Comparison of ENCODE assay signal across 17 cellular contexts in the genomic region with DNA sequence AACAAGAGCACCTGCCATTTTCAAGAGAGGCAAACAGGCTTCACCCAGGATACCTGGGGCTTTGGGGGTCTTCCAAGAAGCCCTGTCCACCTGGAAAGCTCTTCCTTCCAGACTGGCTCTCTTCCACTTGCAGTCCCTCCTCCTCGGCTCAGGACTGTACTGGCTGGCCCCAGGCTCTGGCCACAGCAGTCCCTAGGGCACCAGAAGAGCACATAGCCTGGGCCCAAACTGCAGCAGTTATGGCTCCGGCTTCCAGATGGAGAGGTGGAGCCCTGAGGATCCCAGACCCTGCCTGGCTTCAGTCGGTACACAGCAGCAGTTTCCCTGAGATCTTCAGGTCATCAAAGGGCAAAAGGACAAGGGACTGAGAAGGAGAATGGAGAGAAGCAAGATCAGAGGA. TPM values are rescaled to one million over a fixed set of nuclear protein-coding genes. Genes with fewer than 3 reads are reported as not detected.
A peak's percentile ranks its signal among the peaks of the same experiment; 100 is the strongest.
DNase-seq lines count a peak whose midpoint lies in the region; ATAC-seq and TF ChIP-seq lines count a peak whose summit lies in the region.
"Had no signal": no experiment of that assay in that cellular context is flagged by ENCODE, and none has a peak within 500 bp of the region (broad histone marks: within the 10 kb centered on the region; RNA-seq: fewer than 3 reads in every experiment).

No MANE protein-coding gene starts in this region.

- H2AFZ ChIP-seq in hepatocyte: no peak overlapping the region

- H3K9me3 Mint-ChIP-seq in CD14-positive monocyte (no peaks in the 10 kb centered on the region), Calu3 (ENCODE audit: low read depth, unreplicated experiment) (no peaks in the 10 kb centered on the region)
- H3K9me3 Mint-ChIP-seq in activated T-helper 17 cell treated with anti-CD3 and anti-CD28 coated beads, Interleukin-2, amount 50 U/mL, for 72 hours: no peaks in the 10 kb centered on the region
- H3K9me3 Mint-ChIP-seq in naive thymus-derived CD4-positive, alpha-beta T cell: peaks cover 0 to 6% (median 0%) of the 10 kb centered on the region in 11 donors

- H3K36me3 Mint-ChIP-seq in CD14-positive monocyte (peaks cover 61 to 74% of the 10 kb centered on the region in 2 donors), Calu3 (ENCODE audit: insufficient read depth, unreplicated experiment) (peaks cover 74% of the 10 kb centered on the region)
- peaks cover 91% of the 10 kb centered on the region for H3K36me3 Mint-ChIP-seq in activated T-helper 17 cell treated with anti-CD3 and anti-CD28 coated beads, Interleukin-2, amount 50 U/mL, for 72 hours (ENCODE audit: low read depth)
- H3K36me3 Mint-ChIP-seq in naive thymus-derived CD4-positive, alpha-beta T cell: peaks cover 0 to 41% (median 6%) of the 10 kb centered on the region in 5 donors

- no peaks in the 10 kb centered on the region for H3K9me3 ChIP-seq in naive thymus-derived CD4-positive, alpha-beta T cell (ENCODE audit: control insufficient read depth in 2 of 3, low read length in 3 of 3)
- no peaks in the 10 kb centered on the region for H3K9me3 ChIP-seq in hepatocyte (ENCODE audit: low read depth)
- H3K9me3 ChIP-seq: BE2C, esophagus squamous epithelium, heart right ventricle, vagina had no signal

- 96% methylated on average over 3 of the region's 3 CpGs for WGBS in hepatocyte (ENCODE audit: low lambda C conversion rate, missing lambda C conversion rate)

- H3K4me1 ChIP-seq in naive thymus-derived CD4-positive, alpha-beta T cell (ENCODE audit: control insufficient read depth in 2 of 2, insufficient read depth in 2 of 2, low read length in 2 of 2): peaks cover 32 to 34% of the 10 kb centered on the region in 2 donors
- H3K4me1 ChIP-seq in hepatocyte (ENCODE audit: insufficient read depth): peaks cover 21% of the 10 kb centered on the region
- H3K4me1 ChIP-seq: BE2C had no signal

- H3K27me3 Mint-ChIP-seq in CD14-positive monocyte (ENCODE audit: low read depth in 3 of 3) (peaks cover 0 to 7% (median 2%) of the 10 kb centered on the region in 3 donors), Calu3 (ENCODE audit: unreplicated experiment) (no peaks in the 10 kb centered on the region)
- H3K27me3 Mint-ChIP-seq in activated T-helper 17 cell treated with anti-CD3 and anti-CD28 coated beads, Interleukin-2, amount 50 U/mL, for 72 hours: no peaks in the 10 kb centered on the region
- no peaks in the 10 kb centered on the region for H3K27me3 Mint-ChIP-seq in naive thymus-derived CD4-positive, alpha-beta T cell

- ATAC-seq in activated T-helper 17 cell treated with anti-CD3 and anti-CD28 coated beads, Interleukin-2, amount 50 U/mL, for 72 hours (replicated peaks): no peak
- ATAC-seq in naive thymus-derived CD4-positive, alpha-beta T cell: no peak
- ATAC-seq: heart right ventricle; stimulated activated naive CD8-positive, alpha-beta T cell treated with anti-CD3 and anti-CD28 coated beads, Interleukin-15, Interleukin-2, amounts not matched to agents 100 U/mL and 50 U/mL, for 24 hours had no signal

- H3K4me3 ChIP-seq in naive thymus-derived CD4-positive, alpha-beta T cell (ENCODE audit: low read length): no peak overlapping the region
- no peak overlapping the region for H3K4me3 ChIP-seq in hepatocyte
- H3K4me3 ChIP-seq: esophagus squamous epithelium, heart right ventricle, smooth muscle cell, vagina had no signal

- CTCF ChIA-PET in Calu3 (lab: Charles Lee): no interaction called here
- CTCF ChIA-PET in naive thymus-derived CD4-positive, alpha-beta T cell (lab: Charles Lee): no interaction called here

- H3K4me1 Mint-ChIP-seq in CD14-positive monocyte (peaks cover 70% of the 10 kb centered on the region), Calu3 (ENCODE audit: low read depth, unreplicated experiment) (peaks cover 78% of the 10 kb centered on the region)
- H3K4me1 Mint-ChIP-seq in activated T-helper 17 cell treated with anti-CD3 and anti-CD28 coated beads, Interleukin-2, amount 50 U/mL, for 72 hours: peaks cover 48% of the 10 kb centered on the region
- peaks cover 37 to 67% (median 62%) of the 10 kb centered on the region in 7 donors for H3K4me1 Mint-ChIP-seq in naive thymus-derived CD4-positive, alpha-beta T cell

- TF ChIP-seq CTCF in CD14-positive monocyte (IDR thresholded peaks at IDR 0.05) (no peak), Calu3 (IDR thresholded peaks at IDR 0.05; ENCODE audit: unreplicated experiment) (no peak), hepatocyte (IDR thresholded peaks at IDR 0.05; ENCODE audit: poor library complexity) (no peak)

- BruUV-seq in Calu3 (replicated peaks; lab: Mats Ljungman, UMichigan): no TSS peak

- POLR2A ChIA-PET in naive thymus-derived CD4-positive, alpha-beta T cell (lab: Charles Lee): interaction anchor here (4.7 kb wide), 1 partner anchor 12 kb away, joined by 142 read pairs; the partner anchor contains the start of gene HSP90AB1

- H3K4me2 ChIP-seq in hepatocyte: no peak overlapping the region
- H3K4me2 ChIP-seq: smooth muscle cell had no signal

- H3K27ac ChIP-seq in naive thymus-derived CD4-positive, alpha-beta T cell (ENCODE audit: low read depth, low read length): no peak overlapping the region
- no peak overlapping the region for H3K27ac ChIP-seq in hepatocyte
- H3K27ac ChIP-seq: esophagus squamous epithelium had no signal

- H3K4me3 Mint-ChIP-seq in CD14-positive monocyte: no peak overlapping the region
- peak overlapping the region; percentile 86 for H3K4me3 Mint-ChIP-seq in Calu3 (ENCODE audit: low read depth, unreplicated experiment)
- peak overlapping the region; percentile 87 for H3K4me3 Mint-ChIP-seq in activated T-helper 17 cell treated with anti-CD3 and anti-CD28 coated beads, Interleukin-2, amount 50 U/mL, for 72 hours
- peak overlapping the region; percentile 38 to 94 (median 89) for H3K4me3 Mint-ChIP-seq in naive thymus-derived CD4-positive, alpha-beta T cell

- H3K9me2 ChIP-seq in hepatocyte (replicated peaks; ENCODE audit: insufficient read depth): no peaks in the 10 kb centered on the region

- H3K27me3 ChIP-seq in naive thymus-derived CD4-positive, alpha-beta T cell (ENCODE audit: control insufficient read depth in 2 of 2, insufficient read depth in 2 of 2, low read length in 2 of 2): no peaks in the 10 kb centered on the region
- H3K27me3 ChIP-seq in hepatocyte: no peaks in the 10 kb centered on the region
- H3K27me3 ChIP-seq: BE2C, esophagus squamous epithelium, heart right ventricle, vagina had no signal

- H3K27ac Mint-ChIP-seq in CD14-positive monocyte (peak overlapping the region; percentile 58 to 97 (median 91)), Calu3 (ENCODE audit: unreplicated experiment) (peak overlapping the region; percentile 89)
- peak overlapping the region; percentile 86 for H3K27ac Mint-ChIP-seq in activated T-helper 17 cell treated with anti-CD3 and anti-CD28 coated beads, Interleukin-2, amount 50 U/mL, for 72 hours
- peak overlapping the region in 7 of 9 donors; percentile 73 to 93 (median 88) for H3K27ac Mint-ChIP-seq in naive thymus-derived CD4-positive, alpha-beta T cell

- H4K20me1 ChIP-seq in hepatocyte (ENCODE audit: insufficient read depth, poor library complexity, severe bottlenecking): peaks cover 17% of the 10 kb centered on the region

- peaks cover 36% of the 10 kb centered on the region for H3K79me2 ChIP-seq in hepatocyte

- peaks cover 0 to 41% (median 7%) of the 10 kb centered on the region in 3 experiments for H3K36me3 ChIP-seq in naive thymus-derived CD4-positive, alpha-beta T cell (ENCODE audit: control insufficient read depth in 2 of 3, insufficient read depth in 3 of 3, low read length in 3 of 3)
- no peaks in the 10 kb centered on the region for H3K36me3 ChIP-seq in hepatocyte (replicated peaks; ENCODE audit: insufficient read depth, low read depth)

- intact Hi-C loops in CD14-positive monocyte (cut with micrococcal nuclease) (loop anchor here (5.0 kb wide), 3 partner anchors 37 to 162 kb away; partner anchors contain the start of gene SLC29A1 (in 2 of the 2)), Calu3 (cut with micrococcal nuclease; ENCODE audit: unreplicated experiment) (no loop called here)
- intact Hi-C loops in naive thymus-derived CD4-positive, alpha-beta T cell (cut with micrococcal nuclease): loop anchor here in 1 of 2 donors (5.0 kb wide), 1 partner anchor 1807 kb away; the partner anchor contains the start of gene TRERF1

- no peak for DNase-seq in CD14-positive monocyte (ENCODE audit: low spot score)
- no peak for DNase-seq in Calu3
- no peak for DNase-seq in naive thymus-derived CD4-positive, alpha-beta T cell
- no peak for DNase-seq in hepatocyte (ENCODE audit: low spot score)
- no peak for DNase-seq in NCI-H510A (lab: John Stamatoyannopoulos, UW)
- no peak for DNase-seq in NCI-H1436 (lab: John Stamatoyannopoulos, UW)
- DNase-seq: BE2C; cortex of kidney; esophagus squamous epithelium; heart right ventricle; NCI-H1105 treated with DMSO at 0.1 percent for 48 hours; stimulated activated naive CD8-positive, alpha-beta T cell treated with anti-CD3 and anti-CD28 coated beads, Interleukin-15, Interleukin-2, amounts not matched to agents 100 U/mL and 50 U/mL, for 24 hours had no signal

RNA-seq across cellular contexts. Expression of gene SLC35B2, which starts 1.6 kb away (rescaled TPM):
- polyA plus RNA-seq in CD14-positive monocyte (10 to 100 TPM; 17.4 to 30.6 TPM), hepatocyte (92.9 and 104 TPM in 2 replicates)
- total RNA-seq in Calu3 (2022) (129 and 143 TPM in 2 replicates), hepatocyte (73.0 and 74.1 TPM in 2 replicates)
- total RNA-seq in activated T-helper 17 cell treated with anti-CD3 and anti-CD28 coated beads, Interleukin-2, amount 50 U/mL, for 72 hours: 10 to 100 TPM; 16.5 to 22.3 TPM
- total RNA-seq in naive thymus-derived CD4-positive, alpha-beta T cell: 10 to 100 TPM in 4 of 5 experiments, 1 to 10 TPM in 1; 10.0 to 32.1 (median 17.6) TPM
- 10 to 100 TPM; 24.5 to 41.7 TPM for polyA plus RNA-seq in naive thymus-derived CD4-positive, alpha-beta T cell

RNA-seq across cellular contexts. Expression of gene NFKBIE, which starts 6.4 kb away (rescaled TPM):
- 10 to 100 TPM; 19.9 to 23.2 TPM for polyA plus RNA-seq in CD14-positive monocyte
- total RNA-seq in Calu3 (2022): 32.7 and 37.8 TPM in 2 replicates
- 10 to 100 TPM; 20.5 to 26.9 TPM for total RNA-seq in activated T-helper 17 cell treated with anti-CD3 and anti-CD28 coated beads, Interleukin-2, amount 50 U/mL, for 72 hours
- total RNA-seq in naive thymus-derived CD4-positive, alpha-beta T cell: 10 to 100 TPM in 4 of 5 experiments, 1 to 10 TPM in 1; 8.3 to 53.4 (median 29.4) TPM
- polyA plus RNA-seq in naive thymus-derived CD4-positive, alpha-beta T cell: 1 to 10 TPM; 2.3 to 4.9 TPM
- total RNA-seq in hepatocyte: 13.2 and 16.7 TPM in 2 replicates
- 9.6 and 14.0 TPM in 2 replicates for polyA plus RNA-seq in hepatocyte

RNA-seq across cellular contexts. Expression of gene TMEM151B, which starts 11.3 kb away (rescaled TPM):
- polyA plus RNA-seq in CD14-positive monocyte: not detected
- total RNA-seq in Calu3 (2022): 0.12 TPM in 1 of 2 replicates, not detected in the other
- under 1 TPM; 0.05 to 0.19 TPM for total RNA-seq in activated T-helper 17 cell treated with anti-CD3 and anti-CD28 coated beads, Interleukin-2, amount 50 U/mL, for 72 hours
- not detected for total RNA-seq in naive thymus-derived CD4-positive, alpha-beta T cell
- polyA plus RNA-seq in naive thymus-derived CD4-positive, alpha-beta T cell: under 1 TPM in 1 of 2 donors, not detected in 1; 0.22 TPM
- 0.30 and 0.44 TPM in 2 replicates for total RNA-seq in hepatocyte
- 0.30 and 1.0 TPM in 2 replicates for polyA plus RNA-seq in hepatocyte
- total RNA-seq: aorta, esophagus squamous epithelium, mononuclear cell, smooth muscle cell had no signal
- polyA plus RNA-seq: aorta, smooth muscle cell had no signal

RNA-seq across cellular contexts. Expression of gene HSP90AB1, which starts 12.0 kb away (rescaled TPM):
- polyA plus RNA-seq in CD14-positive monocyte: 100 to 1,000 TPM; 119 to 145 TPM
- 2,072 and 2,073 TPM in 2 replicates for total RNA-seq in Calu3 (2022)
- 1,000 to 10,000 TPM; 1,019 to 1,822 TPM for total RNA-seq in activated T-helper 17 cell treated with anti-CD3 and anti-CD28 coated beads, Interleukin-2, amount 50 U/mL, for 72 hours
- 100 to 1,000 TPM; 345 to 750 (median 366) TPM for total RNA-seq in naive thymus-derived CD4-positive, alpha-beta T cell
- polyA plus RNA-seq in naive thymus-derived CD4-positive, alpha-beta T cell: 100 to 1,000 TPM; 422 to 558 TPM
- total RNA-seq in hepatocyte: 884 and 891 TPM in 2 replicates
- 422 and 440 TPM in 2 replicates for polyA plus RNA-seq in hepatocyte

RNA-seq across cellular contexts. Expression of gene SLC29A1, which starts 35.5 kb away (rescaled TPM):
- polyA plus RNA-seq in CD14-positive monocyte (10 to 100 TPM; 14.3 to 15.0 TPM), hepatocyte (28.5 and 30.8 TPM in 2 replicates)
- total RNA-seq in Calu3 (2022) (90.1 and 92.8 TPM in 2 replicates), hepatocyte (23.3 and 32.4 TPM in 2 replicates)
- 10 to 100 TPM; 40.8 to 80.8 TPM for total RNA-seq in activated T-helper 17 cell treated with anti-CD3 and anti-CD28 coated beads, Interleukin-2, amount 50 U/mL, for 72 hours
- total RNA-seq in naive thymus-derived CD4-positive, alpha-beta T cell: 10 to 100 TPM in 1 of 5 experiments, 1 to 10 TPM in 2, under 1 TPM in 2; 0.84 to 41.1 (median 1.8) TPM
- 1 to 10 TPM in 1 of 2 donors, under 1 TPM in 1; 0.95 to 2.0 TPM for polyA plus RNA-seq in naive thymus-derived CD4-positive, alpha-beta T cell

Comparison
In these comparisons a context has a peak if more than half of its experiments do, and no peak if none do; other contexts are left out.
1. H3K4me3 Mint-ChIP-seq: peak in Calu3 (single experiment), activated T-helper 17 cell treated with anti-CD3 and anti-CD28 coated beads, Interleukin-2, amount 50 U/mL, for 72 hours (single experiment) and naive thymus-derived CD4-positive, alpha-beta T cell (10 of 10); none in CD14-positive monocyte (0 of 2).
2. Peak in every context shown above with its lines, with median percentiles within 50 percentile points of each other: H3K27ac Mint-ChIP-seq.